Comparison of ENCODE assay signal across 14 cellular contexts in genomic region chr1:41537257-41537656, GRCh38. TPM values are rescaled to one million over a fixed set of nuclear protein-coding genes. Genes with fewer than 3 reads are reported as not detected.
A peak's percentile ranks its signal among the peaks of the same experiment; 100 is the strongest.
DNase-seq lines count a peak whose midpoint lies in the region; ATAC-seq and TF ChIP-seq lines count a peak whose summit lies in the region.
"Had no signal": no experiment of that assay in that cellular context is flagged by ENCODE, and none has a peak within 500 bp of the region (broad histone marks: within the 10 kb centered on the region; RNA-seq: fewer than 3 reads in every experiment).

No MANE protein-coding gene starts in this region.

- no peak for TF ChIP-seq CTCF in OCI-LY1 (IDR thresholded peaks at IDR 0.05; ENCODE audit: low read length)
- no peak for TF ChIP-seq CTCF in cardiac muscle cell (IDR thresholded peaks at IDR 0.05; ENCODE audit: low read depth, low read length)
- TF ChIP-seq CTCF in sigmoid colon (IDR thresholded peaks at IDR 0.05) = no peak

- H3F3A ChIP-seq in OCI-LY1 (ENCODE audit: insufficient read depth, low read length) = no peaks in the 10 kb centered on the region

- H3K27ac ChIP-seq in OCI-LY1 (ENCODE audit: low read depth, low read length, poor library complexity, severe bottlenecking) (peak overlapping the region; percentile 90), cardiac muscle cell (peak overlapping the region; percentile 77), sigmoid colon (no peak overlapping the region)
- H3K27ac ChIP-seq: C4-2B, RWPE1 had no signal

- ATAC-seq in HG02642 (IDR thresholded peaks at IDR 0.05; ENCODE audit: poor library complexity, unreplicated experiment) (no peak), HG02973 (IDR thresholded peaks at IDR 0.05; ENCODE audit: unreplicated experiment) (no peak)
- ATAC-seq: activated naive CD4-positive, alpha-beta T cell treated with anti-CD3 and anti-CD28 coated beads, Interleukin-2, amount 50 U/mL, for 72 hours; left lobe of liver had no signal

- no peaks in the 10 kb centered on the region for H4K20me1 ChIP-seq in OCI-LY1 (ENCODE audit: insufficient read depth, low read length)

- H3K36me3 ChIP-seq in OCI-LY1 (ENCODE audit: insufficient read depth, low read length) (no peaks in the 10 kb centered on the region), cardiac muscle cell (no peaks in the 10 kb centered on the region), sigmoid colon (no peaks in the 10 kb centered on the region)

- no peaks in the 10 kb centered on the region for H3K9me2 ChIP-seq in OCI-LY1 (ENCODE audit: low read depth, low read length)

- DNase-seq in DMS79 (lab: John Stamatoyannopoulos, UW) (peak; percentile 43), cardiac muscle cell (ENCODE audit: low read depth in 1 of 2, low spot score in 1 of 2) (no peak), sigmoid colon (peak; percentile 29), DMS114 treated with DMSO at 0.1 percent for 48 hours (lab: John Stamatoyannopoulos, UW; ENCODE audit: unreplicated experiment) (no peak), NOMO-1 (lab: John Stamatoyannopoulos, UW; ENCODE audit: unreplicated experiment in 2 of 2) (no peak)

- TF ChIP-seq POLR2A in sigmoid colon (IDR thresholded peaks at IDR 0.05) = no peak

- H3K9me3 ChIP-seq in OCI-LY1 (ENCODE audit: low read length) = no peaks in the 10 kb centered on the region
- no peaks in the 10 kb centered on the region for H3K9me3 ChIP-seq in cardiac muscle cell (ENCODE audit: low read depth)
- no peaks in the 10 kb centered on the region for H3K9me3 ChIP-seq in sigmoid colon

- H3K4me1 ChIP-seq in OCI-LY1 (ENCODE audit: insufficient read depth, low read length, severe bottlenecking) (peaks cover 41% of the 10 kb centered on the region), cardiac muscle cell (ENCODE audit: low read depth) (peaks cover 59% of the 10 kb centered on the region), sigmoid colon (peaks cover 0 to 20% (median 14%) of the 10 kb centered on the region in 4 donors)

- intact Hi-C loops in sigmoid colon (cut with DNase I) = no loop called here

- no peak overlapping the region for H2AFZ ChIP-seq in OCI-LY1 (ENCODE audit: low read length)

- H3K4me3 ChIP-seq in OCI-LY1 (ENCODE audit: low read depth, low read length, poor library complexity, severe bottlenecking) = peak overlapping the region; percentile 36
- H3K4me3 ChIP-seq in cardiac muscle cell = no peak overlapping the region
- H3K4me3 ChIP-seq in sigmoid colon = no peak overlapping the region
- H3K4me3 ChIP-seq: dorsolateral prefrontal cortex had no signal

- peak overlapping the region; percentile 61 for H3K4me2 ChIP-seq in OCI-LY1 (ENCODE audit: low read length)

- no peak for TF ChIP-seq EP300 in sigmoid colon (IDR thresholded peaks at IDR 0.05)

- H3K27me3 ChIP-seq in OCI-LY1 (ENCODE audit: insufficient read depth, low read length) = no peaks in the 10 kb centered on the region
- H3K27me3 ChIP-seq in cardiac muscle cell = no peaks in the 10 kb centered on the region
- H3K27me3 ChIP-seq in sigmoid colon = no peaks in the 10 kb centered on the region
- H3K27me3 ChIP-seq: dorsolateral prefrontal cortex had no signal

- no peaks in the 10 kb centered on the region for H3K79me2 ChIP-seq in OCI-LY1 (ENCODE audit: insufficient read depth, low read length)

- 65 to 85% methylated on average over 6 of the region's 6 CpGs for WGBS in sigmoid colon, 2 donors

- peak overlapping the region; percentile 44 for H3K9ac ChIP-seq in OCI-LY1 (ENCODE audit: low read length)

RNA-seq across cellular contexts. Expression of gene EDN2, which starts 52.8 kb away (rescaled TPM):
- total RNA-seq in cardiac muscle cell (0.92 and 0.98 TPM in 2 replicates), sigmoid colon (1 to 10 TPM in 1 of 4 donors, not detected in 3; 2.2 TPM)
- polyA plus RNA-seq in cardiac muscle cell (1.8 TPM in 2 replicates), sigmoid colon (1 to 10 TPM in 1 of 3 donors, under 1 TPM in 2; 0.57 to 4.8 (median 0.92) TPM)
- total RNA-seq: activated CD8-positive, alpha-beta memory T cell treated with anti-CD3 and anti-CD28 coated beads for 36 hours; activated naive CD4-positive, alpha-beta T cell treated with anti-CD3 and anti-CD28 coated beads, Interleukin-2, amount 50 U/mL, for 72 hours; left lobe of liver had no signal

Comparison
In these comparisons a context has a peak if more than half of its experiments do, and no peak if none do; other contexts are left out.
1. DNase-seq: peak in DMS79 (single experiment) and sigmoid colon (single experiment); none in cardiac muscle cell (0 of 2), DMS114 treated with DMSO at 0.1 percent for 48 hours (single experiment) and NOMO-1 (0 of 2).
2. H3K27ac ChIP-seq: peak in OCI-LY1 (single experiment) and cardiac muscle cell (single experiment); none in sigmoid colon (0 of 4).